ENCODE assay signal across 25 cellular contexts in the genomic region with DNA sequence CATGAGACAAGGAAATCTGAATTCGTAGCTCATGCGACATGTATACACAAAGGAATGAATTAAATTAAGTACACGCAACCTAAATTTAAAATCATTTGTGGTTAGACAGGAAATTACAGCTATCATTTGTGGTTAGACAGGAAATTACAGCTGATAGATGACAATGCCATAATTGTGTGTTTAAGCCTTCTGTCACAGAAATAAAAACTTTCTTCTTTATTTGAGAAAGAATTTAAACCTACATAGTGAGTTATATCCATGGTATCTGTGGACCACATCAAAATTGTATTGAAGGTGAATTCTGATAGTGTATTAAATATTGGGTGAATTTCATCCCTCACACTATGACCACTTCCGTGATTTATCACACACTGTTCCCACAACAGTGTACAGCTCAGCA.
DNase-seq lines count a peak whose midpoint lies in the region; ATAC-seq, FAIRE-seq and TF ChIP-seq lines count a peak whose summit lies in the region.
"Had no signal": no experiment of that assay in that cellular context is flagged by ENCODE, and none has a peak within 500 bp of the region (broad histone marks: within the 10 kb centered on the region; RNA-seq: fewer than 3 reads in every experiment).

No MANE protein-coding gene starts in this region.

- CTCF ChIA-PET in SK-N-SH (lab: Yijun Ruan, JAX), result interaction anchor here (0.7 to 1.0 kb wide), 3 partner anchors 13 to 28 kb away, joined by 3 read pairs; no protein-coding TSS in a partner anchor

- H3K27me3 ChIP-seq in SK-N-SH (ENCODE audit: insufficient read depth), result no peaks in the 10 kb centered on the region
- H3K27me3 ChIP-seq in foreskin keratinocyte, result no peaks in the 10 kb centered on the region
- no peaks in the 10 kb centered on the region for H3K27me3 ChIP-seq in small intestine (ENCODE audit: control insufficient read depth in 2 of 2, insufficient read depth in 2 of 2, low read length in 2 of 2)
- H3K27me3 ChIP-seq: breast epithelium, thyroid gland had no signal

- H3K27ac ChIP-seq in SK-N-SH (ENCODE audit: low read depth in 2 of 2, low read length in 1 of 2) (0 out of 4 replicates have a peak overlapping the region, but pooled peaks of 1 of the 2 experiments have one; percentile 30), foreskin keratinocyte (no peak overlapping the region), small intestine (ENCODE audit: low read depth in 1 of 2, low read length in 1 of 2) (no peak overlapping the region)
- H3K27ac ChIP-seq: breast epithelium, thyroid gland had no signal

- no peaks in the 10 kb centered on the region for H4K20me1 ChIP-seq in SK-N-SH (ENCODE audit: insufficient read depth)

- ATAC-seq in foreskin keratinocyte, result no peak
- ATAC-seq: activated CD8-positive, alpha-beta T cell treated with anti-CD3 and anti-CD28 coated beads, Interleukin-2, amount 10 ng/mL, durations not matched to agents 7 days and 5 days; HepG2; left colon; natural killer cell treated with Interleukin-12 subunit alpha and Interleukin-12 subunit beta and Interleukin-15 and Interleukin-18, amount 100 ng/mL, for 72 hours; stimulated activated naive B cell treated with anti-CD40 and anti-IgM and Interleukin-4, amounts not matched to agents 10 μg/mL and 1 μg/mL and 100 μg/mL, for 72 hours; T-helper 17 cell had no signal

- peak in 1 of 2 experiments; percentile 68; a peak in 2 of 4 replicates for TF ChIP-seq EP300 in SK-N-SH (IDR thresholded peaks at IDR 0.05; ENCODE audit: borderline replicate concordance in 1 of 2, low read depth in 1 of 2, low read length in 1 of 2)

- WGBS in SK-N-SH (ENCODE audit: low lambda C conversion rate), result 33% methylated on average over 4 of the region's 4 CpGs
- WGBS in small intestine, 3 donors, result 59 to 77% (median 76%) methylated on average over 4 of the region's 4 CpGs

- peaks cover 0 to 7% of the 10 kb centered on the region in 2 experiments for H3K36me3 ChIP-seq in SK-N-SH (replicated peaks in 1 of 2; ENCODE audit: control insufficient read depth in 1 of 2, insufficient read depth in 2 of 2, low read length in 1 of 2)
- H3K36me3 ChIP-seq in small intestine (ENCODE audit: control insufficient read depth in 2 of 2, insufficient read depth in 2 of 2, low read length in 2 of 2), result no peaks in the 10 kb centered on the region
- H3K36me3 ChIP-seq: breast epithelium, thyroid gland had no signal

- DNase-seq in EH (ENCODE audit: low read depth) (peak; percentile 74), SK-N-SH (no peak), foreskin keratinocyte (peak; percentile 18 to 31), T-helper 2 cell (no peak), NCI-H1092 (lab: John Stamatoyannopoulos, UW) (no peak), small intestine (no peak), NCI-H524 treated with DMSO at 0.1 percent for 48 hours (lab: John Stamatoyannopoulos, UW) (no peak)
- peak; percentile 4 for DNase-seq in Jurkat, Clone E6-1 (ENCODE audit: low read depth, low spot score)
- DNase-seq: activated CD8-positive, alpha-beta T cell treated with anti-CD3 and anti-CD28 coated beads, Interleukin-2, amount 10 ng/mL, durations not matched to agents 7 days and 5 days; activated naive CD8-positive, alpha-beta T cell treated with anti-CD3 and anti-CD28 coated beads for 36 hours; activated T-cell treated with anti-CD3 and anti-CD28 coated beads, Interleukin-2, amount 50 U/mL, for 48 hours; AML-193; erythroblast; GOT3; left colon; MM.1S; NCI-H1930; NCI-H446; SHP77; stimulated activated naive B cell treated with anti-CD40 and anti-IgM and Interleukin-4, amounts not matched to agents 10 μg/mL and 1 μg/mL and 100 μg/mL, for 72 hours; T-helper 17 cell; thyroid gland had no signal

- TF ChIP-seq RAD21 in SK-N-SH (IDR thresholded peaks at IDR 0.05; ENCODE audit: low read length), result no peak

- no peaks in the 10 kb centered on the region for H3K79me2 ChIP-seq in SK-N-SH (ENCODE audit: insufficient read depth)

- H3K4me1 ChIP-seq in SK-N-SH (ENCODE audit: control insufficient read depth in 1 of 2, insufficient read depth in 2 of 2, low read depth in 1 of 2, low read length in 1 of 2), result peaks cover 0 to 12% of the 10 kb centered on the region in 2 experiments; a peak in 2 of 4 replicates
- peaks cover 10% of the 10 kb centered on the region for H3K4me1 ChIP-seq in foreskin keratinocyte
- no peaks in the 10 kb centered on the region for H3K4me1 ChIP-seq in small intestine (ENCODE audit: control insufficient read depth in 2 of 2, insufficient read depth in 1 of 2, low read depth in 1 of 2, low read length in 1 of 2)
- H3K4me1 ChIP-seq: breast epithelium, thyroid gland had no signal

- no peak overlapping the region for H2AFZ ChIP-seq in SK-N-SH (ENCODE audit: low read depth)

- peaks cover 21% of the 10 kb centered on the region for H3F3A ChIP-seq in SK-N-SH (replicated peaks; ENCODE audit: insufficient read depth)

- no peak for FAIRE-seq in small intestine (lab: Jason Lieb, UNC)
- FAIRE-seq: HepG2 had no signal

- peaks cover 32% of the 10 kb centered on the region for H3K9me3 ChIP-seq in SK-N-SH
- no peaks in the 10 kb centered on the region for H3K9me3 ChIP-seq in small intestine (ENCODE audit: control insufficient read depth, low read depth)
- H3K9me3 ChIP-seq: breast epithelium, thyroid gland had no signal

- no peak overlapping the region for H3K4me3 ChIP-seq in Jurkat, Clone E6-1 (ENCODE audit: low read length)
- H3K4me3 ChIP-seq in SK-N-SH (ENCODE audit: low read depth in 2 of 2, low read length in 1 of 2), result no peak overlapping the region
- H3K4me3 ChIP-seq in small intestine (ENCODE audit: low read depth in 1 of 2, low read length in 2 of 2), result no peak overlapping the region
- H3K4me3 ChIP-seq: breast epithelium, thyroid gland had no signal

- H3K9me2 ChIP-seq in SK-N-SH, result no peaks in the 10 kb centered on the region

- H3K9ac ChIP-seq in SK-N-SH, result no peak overlapping the region

- POLR2A ChIA-PET in SK-N-SH (lab: Yijun Ruan, JAX), result no interaction called here

- no peak for TF ChIP-seq CTCF in SK-N-SH (IDR thresholded peaks at IDR 0.05)
- TF ChIP-seq CTCF in foreskin keratinocyte (conservative IDR thresholded peaks at IDR 0.05), result no peak

- no peak overlapping the region; the same call in 1 of the 2 replicates for H3K4me2 ChIP-seq in SK-N-SH

TF ChIP-seq in SK-N-SH, 30 proteins besides CTCF, POLR2A, EP300 and RAD21 (continues in another document):
- TF ChIP-seq CHD2 (IDR thresholded peaks at IDR 0.05; ENCODE audit: low read length, partially characterized antibody) (no peak), FOXM1 (IDR thresholded peaks at IDR 0.05; ENCODE audit: low read depth) (no peak), TAF1 (IDR thresholded peaks at IDR 0.05; ENCODE audit: borderline replicate concordance, low read depth, low read length) (no peak), NFIC (IDR thresholded peaks at IDR 0.05; ENCODE audit: borderline replicate concordance) (0 out of 2 replicates have a peak, but pooled peaks have one; percentile 10), MEF2A (IDR thresholded peaks at IDR 0.05; ENCODE audit: borderline replicate concordance, low read depth) (no peak), NRF1 (IDR thresholded peaks at IDR 0.05; ENCODE audit: low read depth, low read length) (no peak), SIN3A (IDR thresholded peaks at IDR 0.05; ENCODE audit: borderline replicate concordance, low read depth, low read length) (no peak), TEAD4 (IDR thresholded peaks at IDR 0.05; ENCODE audit: borderline replicate concordance, insufficient read depth) (no peak), YY1 (IDR thresholded peaks at IDR 0.05; ENCODE audit: low read depth) (no peak), GABPA (IDR thresholded peaks at IDR 0.05; ENCODE audit: low read depth) (no peak), EZH2phosphoT487 (IDR thresholded peaks at IDR 0.05; ENCODE audit: borderline replicate concordance, low read depth) (no peak), POLR2AphosphoS5 (IDR thresholded peaks at IDR 0.05; ENCODE audit: low read depth, low read length) (peak; percentile 57; the same call in 1 of the 2 replicates), JUND (IDR thresholded peaks at IDR 0.05) (peak; percentile 55), RCOR1 (IDR thresholded peaks at IDR 0.05; ENCODE audit: low read length) (no peak), FOXJ3 (CRISPR knock-in tag; IDR thresholded peaks at IDR 0.05) (no peak), ELF1 (IDR thresholded peaks at IDR 0.05) (no peak), MXI1 (IDR thresholded peaks at IDR 0.05; ENCODE audit: low read depth, low read length) (no peak)
- TF ChIP-seq, protein P1, sequence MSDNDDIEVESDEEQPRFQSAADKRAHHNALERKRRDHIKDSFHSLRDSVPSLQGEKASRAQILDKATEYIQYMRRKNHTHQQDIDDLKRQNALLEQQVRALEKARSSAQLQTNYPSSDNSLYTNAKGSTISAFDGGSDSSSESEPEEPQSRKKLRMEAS (IDR thresholded peaks at IDR 0.05; ENCODE audit: low read depth), result no peak
- TF ChIP-seq, protein P2, sequence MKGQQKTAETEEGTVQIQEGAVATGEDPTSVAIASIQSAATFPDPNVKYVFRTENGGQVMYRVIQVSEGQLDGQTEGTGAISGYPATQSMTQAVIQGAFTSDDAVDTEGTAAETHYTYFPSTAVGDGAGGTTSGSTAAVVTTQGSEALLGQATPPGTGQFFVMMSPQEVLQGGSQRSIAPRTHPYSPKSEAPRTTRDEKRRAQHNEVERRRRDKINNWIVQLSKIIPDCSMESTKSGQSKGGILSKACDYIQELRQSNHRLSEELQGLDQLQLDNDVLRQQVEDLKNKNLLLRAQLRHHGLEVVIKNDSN (IDR thresholded peaks at IDR 0.05; ENCODE audit: borderline replicate concordance, low read depth), result no peak
- TF ChIP-seq, protein P3, sequence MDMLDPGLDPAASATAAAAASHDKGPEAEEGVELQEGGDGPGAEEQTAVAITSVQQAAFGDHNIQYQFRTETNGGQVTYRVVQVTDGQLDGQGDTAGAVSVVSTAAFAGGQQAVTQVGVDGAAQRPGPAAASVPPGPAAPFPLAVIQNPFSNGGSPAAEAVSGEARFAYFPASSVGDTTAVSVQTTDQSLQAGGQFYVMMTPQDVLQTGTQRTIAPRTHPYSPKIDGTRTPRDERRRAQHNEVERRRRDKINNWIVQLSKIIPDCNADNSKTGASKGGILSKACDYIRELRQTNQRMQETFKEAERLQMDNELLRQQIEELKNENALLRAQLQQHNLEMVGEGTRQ (IDR thresholded peaks at IDR 0.05; ENCODE audit: borderline replicate concordance, low read depth, low read length), result no peak
- TF ChIP-seq, protein P4, sequence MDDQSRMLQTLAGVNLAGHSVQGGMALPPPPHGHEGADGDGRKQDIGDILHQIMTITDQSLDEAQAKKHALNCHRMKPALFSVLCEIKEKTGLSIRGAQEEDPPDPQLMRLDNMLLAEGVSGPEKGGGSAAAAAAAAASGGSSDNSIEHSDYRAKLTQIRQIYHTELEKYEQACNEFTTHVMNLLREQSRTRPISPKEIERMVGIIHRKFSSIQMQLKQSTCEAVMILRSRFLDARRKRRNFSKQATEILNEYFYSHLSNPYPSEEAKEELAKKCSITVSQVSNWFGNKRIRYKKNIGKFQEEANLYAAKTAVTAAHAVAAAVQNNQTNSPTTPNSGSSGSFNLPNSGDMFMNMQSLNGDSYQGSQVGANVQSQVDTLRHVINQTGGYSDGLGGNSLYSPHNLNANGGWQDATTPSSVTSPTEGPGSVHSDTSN (IDR thresholded peaks at IDR 0.05), result peak; percentile 90

Comparison
In these comparisons a context has a peak if more than half of its experiments do, and no peak if none do; other contexts are left out.
1. DNase-seq: peak in EH (single experiment), Jurkat, Clone E6-1 (single experiment) and foreskin keratinocyte (2 of 2); none in SK-N-SH (single experiment), T-helper 2 cell (0 of 5), NCI-H1092 (single experiment), small intestine (single experiment) and NCI-H524 treated with DMSO at 0.1 percent for 48 hours (single experiment).